ENCODE assay signal across 14 cellular contexts in genomic region chr5:142644127-142644526, GRCh38. TPM values are rescaled to one million over a fixed set of nuclear protein-coding genes. Genes with fewer than 3 reads are reported as not detected.
DNase-seq lines count a peak whose midpoint lies in the region; ATAC-seq and TF ChIP-seq lines count a peak whose summit lies in the region.
"Had no signal": no experiment of that assay in that cellular context is flagged by ENCODE, and none has a peak within 500 bp of the region (broad histone marks: within the 10 kb centered on the region; RNA-seq: fewer than 3 reads in every experiment).

No MANE protein-coding gene starts in this region.

- no peaks in the 10 kb centered on the region for H3K9me3 ChIP-seq in HUES48 (ENCODE audit: control insufficient read depth, insufficient read depth, low read length)
- H3K9me3 ChIP-seq in uterus: no peaks in the 10 kb centered on the region

- TF ChIP-seq CTCF in brain microvascular endothelial cell (IDR thresholded peaks at IDR 0.05; ENCODE audit: low read depth, low read length, missing control alignments) (no peak), uterus (IDR thresholded peaks at IDR 0.05) (no peak)

- H3K27me3 ChIP-seq in HUES48 (ENCODE audit: control insufficient read depth, insufficient read depth, low read length) (no peaks in the 10 kb centered on the region), brain microvascular endothelial cell (replicated peaks) (no peaks in the 10 kb centered on the region), uterus (no peaks in the 10 kb centered on the region)

- TF ChIP-seq POLR2A in uterus (IDR thresholded peaks at IDR 0.05): no peak

- H3K4me3 ChIP-seq in HUES48 (ENCODE audit: low read depth, low read length): no peak overlapping the region
- no peak overlapping the region for H3K4me3 ChIP-seq in brain microvascular endothelial cell (ENCODE audit: low read depth, low read length)
- no peak overlapping the region for H3K4me3 ChIP-seq in uterus

- no peaks in the 10 kb centered on the region for H3K36me3 ChIP-seq in HUES48 (ENCODE audit: control insufficient read depth, insufficient read depth, low read length)
- H3K36me3 ChIP-seq in brain microvascular endothelial cell (replicated peaks): no peaks in the 10 kb centered on the region
- no peaks in the 10 kb centered on the region for H3K36me3 ChIP-seq in uterus

- H3K4me1 ChIP-seq in HUES48 (ENCODE audit: control insufficient read depth, insufficient read depth, low read length): peaks cover 14% of the 10 kb centered on the region
- H3K4me1 ChIP-seq in uterus: peaks cover 0 to 12% of the 10 kb centered on the region in 2 donors

- DNase-seq in brain microvascular endothelial cell (no peak), kidney tubule cell (ENCODE audit: low spot score) (peak; percentile 58), uterus (no peak), midbrain (lab: John Stamatoyannopoulos, UW) (no peak), NCI-H2171 treated with DMSO at 0.1 percent for 48 hours (lab: John Stamatoyannopoulos, UW) (no peak)
- DNase-seq: activated T-cell treated with anti-CD3 and anti-CD28 coated beads, Interleukin-2, amount 50 U/mL, for 24 hours; CD4-positive, alpha-beta T cell; DND-41; stimulated activated CD4-positive, alpha-beta T cell treated with anti-CD3 and anti-CD28 coated beads, Interleukin-1b, Interleukin-23, amount 100 ng/mL, for 48 hours had no signal

- in situ Hi-C loops in brain microvascular endothelial cell (cut with HindIII; ENCODE audit: low pct_ligation_motif_present, low sequenced_read_pairs): no loop called here

- peak overlapping the region; percentile 74 for H3K27ac ChIP-seq in HUES48 (ENCODE audit: low read depth, low read length)
- H3K27ac ChIP-seq in brain microvascular endothelial cell: peak overlapping the region; percentile 96
- peak overlapping the region; percentile 22 to 53 for H3K27ac ChIP-seq in uterus

- ATAC-seq in activated CD4-positive, CD25-positive, alpha-beta regulatory T cell treated with anti-CD3 and anti-CD28 coated beads, Interleukin-2, amount 50 U/mL, for 24 hours: no peak

- intact Hi-C loops in uterus (cut with DNase I; ENCODE audit: low total_unique reads): no loop called here

- no peak overlapping the region for H3K9ac ChIP-seq in HUES48 (ENCODE audit: low read depth, low read length)

RNA-seq across cellular contexts. Expression of gene FGF1, which starts 41.8 kb away (rescaled TPM):
- total RNA-seq in uterus: 1 to 10 TPM in 2 of 4 donors, under 1 TPM in 1, not detected in 1; 0.51 to 5.7 (median 1.7) TPM
- total RNA-seq: CD4-positive, alpha-beta T cell; NCI-H460; pulmonary artery endothelial cell; T-helper 1 cell treated with Interleukin-12 subunit alpha and Interleukin-12 subunit beta and Interleukin-4 antibody, amounts not matched to agents 30 ng/mL and 1 ng/mL, for 36 hours had no signal

Comparison
In these comparisons a context has a peak if more than half of its experiments do, and no peak if none do; other contexts are left out.
1. H3K27ac ChIP-seq: peak in every context shown above with its lines; median percentile 96 in brain microvascular endothelial cell; 74 in HUES48; 38 in uterus.